Comparison of ENCODE assay signal across 16 cellular contexts in the genomic region with DNA sequence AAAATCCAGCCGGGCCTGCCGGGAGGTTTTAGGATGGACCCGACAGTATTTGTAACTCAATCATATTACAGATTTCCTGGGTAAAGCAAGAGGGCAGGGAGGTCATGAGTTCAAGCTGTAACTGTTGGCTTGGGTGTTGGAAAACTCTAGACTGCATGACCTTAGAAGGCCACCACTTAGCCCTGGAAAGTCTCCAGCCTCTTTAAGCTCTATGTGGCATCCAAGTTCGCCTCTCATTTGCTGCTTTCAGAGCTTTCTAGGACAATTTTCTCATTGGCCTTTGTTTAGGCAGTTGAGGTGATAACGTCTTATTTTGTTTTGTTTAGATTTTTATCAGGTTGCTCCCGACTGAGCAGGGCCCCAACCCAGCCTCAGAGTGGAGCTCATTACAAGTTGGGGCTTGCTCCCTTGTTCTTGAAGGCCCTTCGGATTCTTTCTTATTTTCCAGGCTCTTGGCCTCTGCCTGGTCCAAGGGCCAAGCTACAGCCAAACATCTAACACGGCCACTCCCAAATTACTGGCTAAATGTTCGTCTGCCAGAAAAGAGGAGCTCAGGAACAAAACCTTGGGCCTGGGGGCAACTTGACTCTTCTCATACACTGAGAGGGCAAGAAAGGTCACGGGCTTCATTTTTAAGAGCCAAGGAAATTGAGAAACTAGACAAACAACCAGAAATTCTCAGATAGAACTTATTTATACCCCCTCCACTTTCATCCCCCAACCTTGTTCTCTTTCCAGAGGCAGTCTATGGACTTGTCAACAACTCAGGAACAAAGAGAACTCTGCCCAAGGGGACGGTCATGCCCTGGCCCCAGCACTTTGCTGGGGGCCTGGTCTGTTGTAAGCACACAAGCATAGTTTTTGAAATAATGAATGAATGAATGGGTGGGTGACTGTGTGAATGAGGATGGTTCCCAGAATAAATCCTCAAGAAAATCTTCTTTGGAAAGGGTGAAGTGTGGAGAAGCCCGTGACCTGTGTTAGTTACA.
DNase-seq lines count a peak whose midpoint lies in the region; ATAC-seq and TF ChIP-seq lines count a peak whose summit lies in the region.
"Had no signal": no experiment of that assay in that cellular context is flagged by ENCODE, and none has a peak within 500 bp of the region (broad histone marks: within the 10 kb centered on the region; RNA-seq: fewer than 3 reads in every experiment).

No MANE protein-coding gene starts in this region.

- no peaks in the 10 kb centered on the region for H3K36me3 ChIP-seq in muscle layer of duodenum (ENCODE audit: control insufficient read depth in 1 of 2, insufficient read depth in 2 of 2, low read length in 2 of 2)
- H3K36me3 ChIP-seq in thoracic aorta: no peaks in the 10 kb centered on the region
- H3K36me3 ChIP-seq: pancreas had no signal

- H3K9me3 ChIP-seq in muscle layer of duodenum (ENCODE audit: control insufficient read depth in 1 of 2, low read length in 2 of 2) (no peaks in the 10 kb centered on the region), thoracic aorta (no peaks in the 10 kb centered on the region)
- H3K9me3 ChIP-seq: pancreas had no signal

- TF ChIP-seq CTCF in fibroblast of the aortic adventitia (IDR thresholded peaks at IDR 0.05; ENCODE audit: insufficient read depth, low read length) (no peak), thoracic aorta (IDR thresholded peaks at IDR 0.05) (no peak)

- no peak for ATAC-seq in thoracic aorta (ENCODE audit: insufficient number of reproducible peaks, low FRiP score, low read depth)
- ATAC-seq: activated CD4-positive, CD25-positive, alpha-beta regulatory T cell treated with anti-CD3 and anti-CD28 coated beads, Interleukin-2, amount 50 U/mL, for 24 hours; T-helper 17 cell had no signal

- H3K27me3 ChIP-seq in muscle layer of duodenum (ENCODE audit: low read depth, low read length): no peaks in the 10 kb centered on the region
- H3K27me3 ChIP-seq in thoracic aorta (replicated peaks; ENCODE audit: insufficient read depth): no peaks in the 10 kb centered on the region
- H3K27me3 ChIP-seq: pancreas had no signal

- no peak overlapping the region for H3K4me3 ChIP-seq in fibroblast of the aortic adventitia (ENCODE audit: low read depth, low read length)
- no peak overlapping the region for H3K4me3 ChIP-seq in muscle layer of duodenum (ENCODE audit: low read depth in 1 of 2, low read length in 2 of 2)
- no peak overlapping the region for H3K4me3 ChIP-seq in thoracic aorta
- H3K4me3 ChIP-seq: pancreas, PC-9 had no signal

- DNase-seq in DMS79 treated with DMSO at 0.1 percent for 48 hours (lab: John Stamatoyannopoulos, UW) (peak; percentile 5), DMS79 (lab: John Stamatoyannopoulos, UW) (no peak), fibroblast of the aortic adventitia (ENCODE audit: low read depth) (peak; percentile 77), thoracic aorta (ENCODE audit: low spot score) (no peak), Ammon's horn (ENCODE audit: low spot score) (no peak), HK-2 (ENCODE audit: unreplicated experiment) (no peak), NCI-H748 treated with DMSO at 0.1 percent for 48 hours (lab: John Stamatoyannopoulos, UW) (no peak)
- DNase-seq: activated gamma-delta T cell treated with Interleukin-2 at 50 U/mL for 16 hours, NCI-H510A treated with DMSO at 0.1 percent for 48 hours, pancreas, T-helper 17 cell had no signal

- peak overlapping the region; percentile 36 for H3K27ac ChIP-seq in muscle layer of duodenum (ENCODE audit: low read length)
- peak overlapping the region; percentile 48 to 51 for H3K27ac ChIP-seq in thoracic aorta
- H3K27ac ChIP-seq: 22Rv1, HL-60, pancreas, PC-9 had no signal

- no peaks in the 10 kb centered on the region for H3K4me1 ChIP-seq in muscle layer of duodenum (ENCODE audit: control insufficient read depth in 1 of 2, insufficient read depth in 2 of 2, low read length in 2 of 2)
- H3K4me1 ChIP-seq in thoracic aorta (ENCODE audit: control insufficient read depth in 1 of 2, low read depth in 2 of 2): peaks cover 13 to 21% of the 10 kb centered on the region in 2 donors
- H3K4me1 ChIP-seq: pancreas had no signal

Comparison
In these comparisons a context has a peak if more than half of its experiments do, and no peak if none do; other contexts are left out.
1. DNase-seq: peak in DMS79 treated with DMSO at 0.1 percent for 48 hours (single experiment) and fibroblast of the aortic adventitia (single experiment); none in DMS79 (single experiment), thoracic aorta (single experiment), Ammon's horn (single experiment), HK-2 (single experiment) and NCI-H748 treated with DMSO at 0.1 percent for 48 hours (single experiment).